ENCODE assay signal across 12 cellular contexts in the genomic region with DNA sequence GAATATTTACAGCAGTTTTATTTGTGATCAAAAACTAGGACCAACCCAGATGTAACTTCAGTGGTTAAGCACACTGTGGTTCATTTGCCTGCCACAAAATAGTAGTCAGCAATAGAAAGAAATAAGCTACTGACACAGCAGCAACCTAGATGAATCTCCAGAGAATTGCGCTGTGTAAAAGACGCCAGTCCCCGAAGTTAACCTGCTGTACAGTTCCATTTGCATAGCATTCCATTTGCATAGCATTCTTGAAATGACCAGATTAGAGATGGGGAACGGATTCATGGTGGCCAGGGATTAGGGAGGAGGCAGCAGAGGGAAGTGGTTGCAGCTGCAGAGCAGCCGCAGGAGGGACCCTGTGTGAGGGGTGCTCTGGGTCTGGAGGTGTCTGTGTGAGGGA. TPM values are rescaled to one million over a fixed set of nuclear protein-coding genes. Genes with fewer than 3 reads are reported as not detected.
DNase-seq lines count a peak whose midpoint lies in the region; ATAC-seq and TF ChIP-seq lines count a peak whose summit lies in the region.
"Had no signal": no experiment of that assay in that cellular context is flagged by ENCODE, and none has a peak within 500 bp of the region (broad histone marks: within the 10 kb centered on the region; RNA-seq: fewer than 3 reads in every experiment).

No MANE protein-coding gene starts in this region.

- H2BK5ac ChIP-seq in IMR-90 (ENCODE audit: low read depth, low read length, poor library complexity, severe bottlenecking), result no peak overlapping the region

- no peak overlapping the region for H3K27ac Mint-ChIP-seq in activated CD8-positive, alpha-beta T cell treated with anti-CD3 and anti-CD28 coated beads for 36 hours

- no peak overlapping the region for H4K5ac ChIP-seq in IMR-90 (ENCODE audit: low read depth, low read length)

- H2BK15ac ChIP-seq in IMR-90 (ENCODE audit: low read depth, low read length), result no peak overlapping the region

- no peak overlapping the region for H4K8ac ChIP-seq in IMR-90 (ENCODE audit: low read depth in 2 of 2, low read length in 2 of 2)

- H4K20me1 ChIP-seq in IMR-90 (ENCODE audit: insufficient read depth, low read length), result no peaks in the 10 kb centered on the region

- no peaks in the 10 kb centered on the region for H3K79me1 ChIP-seq in IMR-90 (ENCODE audit: low read depth in 1 of 2, low read length in 2 of 2)

- H3K4ac ChIP-seq in IMR-90 (ENCODE audit: low read depth, low read length), result no peak overlapping the region

- no peak overlapping the region for H3K4me3 Mint-ChIP-seq in activated CD8-positive, alpha-beta T cell treated with anti-CD3 and anti-CD28 coated beads for 36 hours

- H3K27me3 ChIP-seq in IMR-90 (ENCODE audit: control insufficient read depth, insufficient read depth, low read length), result no peaks in the 10 kb centered on the region
- no peaks in the 10 kb centered on the region for H3K27me3 ChIP-seq in effector memory CD4-positive, alpha-beta T cell (replicated peaks; ENCODE audit: control insufficient read depth, insufficient read depth, low read length, poor library complexity, severe bottlenecking)
- H3K27me3 ChIP-seq: BE2C, neutrophil, testis had no signal

- peaks cover 4% of the 10 kb centered on the region for H3K4me1 ChIP-seq in IMR-90 (ENCODE audit: control insufficient read depth, insufficient read depth, low read length)
- H3K4me1 ChIP-seq in effector memory CD4-positive, alpha-beta T cell (ENCODE audit: control insufficient read depth, insufficient read depth, low read length, poor library complexity, severe bottlenecking), result no peaks in the 10 kb centered on the region
- H3K4me1 ChIP-seq: BE2C, testis had no signal

- no peak overlapping the region for H3K9ac ChIP-seq in IMR-90 (ENCODE audit: low read depth, low read length)

- H4K91ac ChIP-seq in IMR-90 (ENCODE audit: insufficient read depth, low read depth, low read length), result no peak overlapping the region

- H3K56ac ChIP-seq in IMR-90 (ENCODE audit: extremely low read depth, insufficient read depth, low read length), result no peak overlapping the region

- H3K27ac ChIP-seq in IMR-90 (ENCODE audit: insufficient read depth, low read length), result no peak overlapping the region
- no peak overlapping the region for H3K27ac ChIP-seq in effector memory CD4-positive, alpha-beta T cell (ENCODE audit: insufficient read depth, low read length, poor library complexity, severe bottlenecking)
- H3K27ac ChIP-seq: neutrophil, testis had no signal

- peaks cover 15% of the 10 kb centered on the region for H3K36me3 Mint-ChIP-seq in activated CD8-positive, alpha-beta T cell treated with anti-CD3 and anti-CD28 coated beads for 36 hours (ENCODE audit: low read depth)

- 0 out of 2 replicates have a peak, but pooled peaks cover 5% of the 10 kb centered on the region for H3K9me1 ChIP-seq in IMR-90 (ENCODE audit: insufficient read depth, low read length)

- peak overlapping the region; percentile 78 for H2AK9ac ChIP-seq in IMR-90 (replicated peaks; ENCODE audit: low read depth, low read length, poor library complexity)

- no peak overlapping the region for H3K23ac ChIP-seq in IMR-90 (ENCODE audit: low read depth, low read length)

- H2AFZ ChIP-seq in IMR-90 (replicated peaks; ENCODE audit: low read length, poor library complexity), result no peak overlapping the region

- H3K14ac ChIP-seq in IMR-90 (replicated peaks; ENCODE audit: low read depth, low read length), result no peak overlapping the region

- POLR2A ChIA-PET in IMR-90 (lab: Charles Lee; ENCODE audit: unreplicated experiment), result no interaction called here
- POLR2A ChIA-PET in activated CD8-positive, alpha-beta T cell treated with anti-CD3 and anti-CD28 coated beads for 36 hours (lab: Charles Lee), result no interaction called here

- dilution Hi-C loops in IMR-90 (cut with HindIII; ENCODE audit: low sequenced_read_pairs, unreplicated experiment), result no loop called here

- no peak for DNase-seq in IMR-90
- DNase-seq in effector memory CD4-positive, alpha-beta T cell, result no peak
- no peak for DNase-seq in activated CD8-positive, alpha-beta T cell treated with anti-CD3 and anti-CD28 coated beads for 36 hours
- no peak for DNase-seq in dermis blood vessel endothelial cell
- DNase-seq in NCI-H226, result no peak
- DNase-seq: BE2C, T-helper 9 cell, testis had no signal

- BruUV-seq in IMR-90 (replicated peaks; lab: Mats Ljungman, UMichigan), result no TSS peak

- CTCF ChIA-PET in IMR-90 (lab: Yijun Ruan, JAX), result no interaction called here
- CTCF ChIA-PET in activated CD8-positive, alpha-beta T cell treated with anti-CD3 and anti-CD28 coated beads for 36 hours (lab: Charles Lee), result no interaction called here

- H2BK120ac ChIP-seq in IMR-90 (ENCODE audit: low read depth, low read length), result no peak overlapping the region

- H2AK5ac ChIP-seq in IMR-90 (ENCODE audit: low read depth, low read length), result no peak overlapping the region

- no peaks in the 10 kb centered on the region for H3K27me3 Mint-ChIP-seq in activated CD8-positive, alpha-beta T cell treated with anti-CD3 and anti-CD28 coated beads for 36 hours

- H3K4me2 ChIP-seq in IMR-90 (ENCODE audit: low read depth, low read length), result no peak overlapping the region

- no peak overlapping the region for H3K18ac ChIP-seq in IMR-90 (ENCODE audit: low read depth, low read length)

- no peaks in the 10 kb centered on the region for H3K4me1 Mint-ChIP-seq in activated CD8-positive, alpha-beta T cell treated with anti-CD3 and anti-CD28 coated beads for 36 hours (ENCODE audit: low read depth)

- TF ChIP-seq RAD21 in IMR-90 (IDR thresholded peaks at IDR 0.05; ENCODE audit: low read length), result no peak

- TF ChIP-seq CTCF in IMR-90 (conservative IDR thresholded peaks at IDR 0.05; ENCODE audit: low read depth, low read length), result no peak
- no peak for TF ChIP-seq CTCF in activated CD8-positive, alpha-beta T cell treated with anti-CD3 and anti-CD28 coated beads for 36 hours (IDR thresholded peaks at IDR 0.05)

- ATAC-seq in GM18511 (IDR thresholded peaks at IDR 0.05; ENCODE audit: unreplicated experiment), result peak; percentile 95
- peak; percentile 94 for ATAC-seq in GM21360 (IDR thresholded peaks at IDR 0.05; ENCODE audit: unreplicated experiment)
- peak; percentile 95 for ATAC-seq in HG02938 (IDR thresholded peaks at IDR 0.05; ENCODE audit: unreplicated experiment)
- ATAC-seq in IMR-90 (ENCODE audit: low read depth), result no peak
- ATAC-seq in activated CD8-positive, alpha-beta T cell treated with anti-CD3 and anti-CD28 coated beads for 36 hours, result no peak

- intact Hi-C loops in IMR-90 (cut with micrococcal nuclease), result no loop called here
- intact Hi-C loops in activated CD8-positive, alpha-beta T cell treated with anti-CD3 and anti-CD28 coated beads for 36 hours (cut with micrococcal nuclease), result no loop called here

- H2BK20ac ChIP-seq in IMR-90 (ENCODE audit: low read depth, low read length), result no peak overlapping the region

- no peaks in the 10 kb centered on the region for H3K9me3 ChIP-seq in IMR-90 (ENCODE audit: control insufficient read depth, insufficient read depth, low read length)
- H3K9me3 ChIP-seq in effector memory CD4-positive, alpha-beta T cell (ENCODE audit: control insufficient read depth, low read length), result no peaks in the 10 kb centered on the region
- H3K9me3 ChIP-seq: BE2C, neutrophil, testis had no signal

- in situ Hi-C loops in IMR-90 (cut with MboI; ENCODE audit: low sequenced_read_pairs), result no loop called here

- TF ChIP-seq POLR2A in IMR-90 (IDR thresholded peaks at IDR 0.05; ENCODE audit: low read depth, low read length), result no peak

- no peaks in the 10 kb centered on the region for H3K9me3 Mint-ChIP-seq in activated CD8-positive, alpha-beta T cell treated with anti-CD3 and anti-CD28 coated beads for 36 hours

- H3K36me3 ChIP-seq in IMR-90 (ENCODE audit: control insufficient read depth, insufficient read depth, low read length), result peaks cover 7% of the 10 kb centered on the region
- peaks cover 30% of the 10 kb centered on the region for H3K36me3 ChIP-seq in effector memory CD4-positive, alpha-beta T cell (ENCODE audit: control insufficient read depth, insufficient read depth, low read length)
- H3K36me3 ChIP-seq: BE2C had no signal

- no CpG with 5 or more reads among the region's 5 CpGs for WGBS in IMR-90 (ENCODE audit: extremely low coverage in 2 of 2, insufficient read length in 1 of 2), 2 experiments

- H3K4me3 ChIP-seq in IMR-90 (ENCODE audit: insufficient read depth, low read depth, low read length), result no peak overlapping the region
- H3K4me3 ChIP-seq in effector memory CD4-positive, alpha-beta T cell (ENCODE audit: insufficient read depth, low read depth, low read length, poor library complexity, severe bottlenecking), result no peak overlapping the region
- H3K4me3 ChIP-seq: testis had no signal

TF ChIP-seq in IMR-90, 13 proteins besides CTCF, POLR2A, EP300 and RAD21 (continues in another document):
- TF ChIP-seq MXI1 (IDR thresholded peaks at IDR 0.05; ENCODE audit: borderline replicate concordance, low read depth, low read length) (no peak), CHD1 (IDR thresholded peaks at IDR 0.05; ENCODE audit: low read depth, low read length) (no peak), NFE2L2 (IDR thresholded peaks at IDR 0.05; ENCODE audit: low read depth, low read length) (no peak), SMC3 (IDR thresholded peaks at IDR 0.05; ENCODE audit: low read depth, low read length) (no peak)
- TF ChIP-seq, protein P1, sequence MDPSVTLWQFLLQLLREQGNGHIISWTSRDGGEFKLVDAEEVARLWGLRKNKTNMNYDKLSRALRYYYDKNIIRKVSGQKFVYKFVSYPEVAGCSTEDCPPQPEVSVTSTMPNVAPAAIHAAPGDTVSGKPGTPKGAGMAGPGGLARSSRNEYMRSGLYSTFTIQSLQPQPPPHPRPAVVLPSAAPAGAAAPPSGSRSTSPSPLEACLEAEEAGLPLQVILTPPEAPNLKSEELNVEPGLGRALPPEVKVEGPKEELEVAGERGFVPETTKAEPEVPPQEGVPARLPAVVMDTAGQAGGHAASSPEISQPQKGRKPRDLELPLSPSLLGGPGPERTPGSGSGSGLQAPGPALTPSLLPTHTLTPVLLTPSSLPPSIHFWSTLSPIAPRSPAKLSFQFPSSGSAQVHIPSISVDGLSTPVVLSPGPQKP (IDR thresholded peaks at IDR 0.05; ENCODE audit: borderline replicate concordance, low read depth, low read length), result no peak
- TF ChIP-seq, protein P2, sequence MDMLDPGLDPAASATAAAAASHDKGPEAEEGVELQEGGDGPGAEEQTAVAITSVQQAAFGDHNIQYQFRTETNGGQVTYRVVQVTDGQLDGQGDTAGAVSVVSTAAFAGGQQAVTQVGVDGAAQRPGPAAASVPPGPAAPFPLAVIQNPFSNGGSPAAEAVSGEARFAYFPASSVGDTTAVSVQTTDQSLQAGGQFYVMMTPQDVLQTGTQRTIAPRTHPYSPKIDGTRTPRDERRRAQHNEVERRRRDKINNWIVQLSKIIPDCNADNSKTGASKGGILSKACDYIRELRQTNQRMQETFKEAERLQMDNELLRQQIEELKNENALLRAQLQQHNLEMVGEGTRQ (IDR thresholded peaks at IDR 0.05; ENCODE audit: low read depth, low read length), result no peak

RNA-seq across cellular contexts. Expression of a gene that starts 39.3 kb away (rescaled TPM):
- total RNA-seq in IMR-90 (2012; rRNA removed) (0.28 and 0.36 TPM in 2 replicates), dermis blood vessel endothelial cell (17.0 and 19.3 TPM in 2 replicates)
- polyA plus RNA-seq in IMR-90 (2012; rRNA removed), result 1.8 TPM in 2 replicates
- 0.86 and 2.1 TPM in 2 replicates for polyA plus RNA-seq in IMR-90 (2012; cell fraction: cytosol; rRNA removed)
- polyA plus RNA-seq in IMR-90 (2012; cell fraction: nucleus; rRNA removed; ENCODE audit: low replicate concordance), result 2.4 and 4.0 TPM in 2 replicates
- 10 to 100 TPM; 97.2 to 98.3 TPM for total RNA-seq in activated CD8-positive, alpha-beta T cell treated with anti-CD3 and anti-CD28 coated beads for 36 hours

Comparison
In these comparisons a context has a peak if more than half of its experiments do, and no peak if none do; other contexts are left out.
1. ATAC-seq: peak in GM18511 (single experiment), GM21360 (single experiment) and HG02938 (single experiment); none in IMR-90 (single experiment) and activated CD8-positive, alpha-beta T cell treated with anti-CD3 and anti-CD28 coated beads for 36 hours (single experiment).
2. RNA of a gene that starts 39.3 kb away (total RNA-seq): 97.2 to 98.3 TPM in activated CD8-positive, alpha-beta T cell treated with anti-CD3 and anti-CD28 coated beads for 36 hours and 17.0 to 19.3 TPM in dermis blood vessel endothelial cell; 0.28 to 0.36 TPM in IMR-90; every median in the first group is over 10 times any median in the second.